Comparison of ENCODE assay signal across 23 cellular contexts in genomic region chr7:116477646-116478045, GRCh38. TPM values are rescaled to one million over a fixed set of nuclear protein-coding genes. Genes with fewer than 3 reads are reported as not detected.
"Had no signal": no experiment of that assay in that cellular context is flagged by ENCODE, and none has a peak within 500 bp of the region (broad histone marks: within the 10 kb centered on the region; RNA-seq: fewer than 3 reads in every experiment).

No MANE protein-coding gene starts in this region.

- H3K9me3 ChIP-seq: esophagus squamous epithelium, gastroesophageal sphincter, left ventricle myocardium inferior, lower lobe of right lung, ovary, right atrium auricular region, tibial artery, upper lobe of left lung, uterus had no signal

- FAIRE-seq: keratinocyte had no signal

- H3K4me1 ChIP-seq: esophagus squamous epithelium, left ventricle myocardium inferior, lower lobe of right lung, right atrium auricular region, upper lobe of left lung, uterus had no signal

- H3K4me1 Mint-ChIP-seq: immature natural killer cell, memory B cell, natural killer cell, neural crest cell had no signal

- H3K36me3 ChIP-seq: esophagus squamous epithelium, gastroesophageal sphincter, left ventricle myocardium inferior, lower lobe of right lung, ovary, right atrium auricular region, tibial artery, upper lobe of left lung, uterus had no signal

- H3K27ac ChIP-seq: esophagus squamous epithelium, gastroesophageal sphincter, left ventricle myocardium inferior, lower lobe of right lung, ovary, right atrium auricular region, tibial artery, upper lobe of left lung, uterus had no signal

- ATAC-seq: gastroesophageal sphincter; left cardiac atrium; lower lobe of right lung; natural killer cell; stimulated activated effector memory CD8-positive, alpha-beta T cell treated with anti-CD3 and anti-CD28 coated beads, Interleukin-12 subunit alpha, Interleukin-12 subunit beta, amount 100 ng/mL, for 72 hours; stimulated activated naive CD8-positive, alpha-beta T cell treated with anti-CD3 and anti-CD28 coated beads, Interleukin-15, Interleukin-2, amounts not matched to agents 100 U/mL and 50 U/mL, for 24 hours had no signal

- H3K36me3 Mint-ChIP-seq: immature natural killer cell; memory B cell; natural killer cell; stimulated activated effector memory CD8-positive, alpha-beta T cell treated with anti-CD3 and anti-CD28 coated beads, Interleukin-12 subunit alpha, Interleukin-12 subunit beta, amount 100 ng/mL, for 72 hours had no signal

- H3K4me3 ChIP-seq: esophagus squamous epithelium, gastroesophageal sphincter, left ventricle myocardium inferior, lower lobe of right lung, ovary, right atrium auricular region, tibial artery, upper lobe of left lung, uterus had no signal

- H3K27ac Mint-ChIP-seq: immature natural killer cell; memory B cell; mesothelial cell of epicardium; natural killer cell; stimulated activated effector memory CD8-positive, alpha-beta T cell treated with anti-CD3 and anti-CD28 coated beads, Interleukin-12 subunit alpha, Interleukin-12 subunit beta, amount 100 ng/mL, for 72 hours had no signal

- H3K4me3 Mint-ChIP-seq: immature natural killer cell; memory B cell; mesothelial cell of epicardium; natural killer cell; neural crest cell; stimulated activated effector memory CD8-positive, alpha-beta T cell treated with anti-CD3 and anti-CD28 coated beads, Interleukin-12 subunit alpha, Interleukin-12 subunit beta, amount 100 ng/mL, for 72 hours had no signal

- H3K27me3 ChIP-seq: esophagus squamous epithelium, gastroesophageal sphincter, ovary, right atrium auricular region, tibial artery, upper lobe of left lung, uterus had no signal

- DNase-seq: dermis blood vessel endothelial cell; esophagus squamous epithelium; foreskin fibroblast; glutamatergic neuron; immature natural killer cell; left cardiac atrium; left ventricle myocardium inferior; lower lobe of right lung; natural killer cell; ovary; stimulated activated CD4-positive, alpha-beta T cell treated with anti-CD3 and anti-CD28 coated beads, Interleukin-4, amount 100 ng/mL, for 1 hour; stimulated activated CD8-positive, alpha-beta memory T cell treated with anti-CD3 and anti-CD28 coated beads, Interleukin-4, amount 100 ng/mL, for 48 hours; stimulated activated naive CD8-positive, alpha-beta T cell treated with anti-CD3 and anti-CD28 coated beads, Interleukin-15, Interleukin-2, amounts not matched to agents 100 U/mL and 50 U/mL, for 24 hours; tibial artery; upper lobe of left lung; uterus had no signal

RNA-seq across cellular contexts. Expression of gene CAV2, which starts 21.9 kb away (rescaled TPM):
- polyA plus RNA-seq: immature natural killer cell had no signal

RNA-seq across cellular contexts. Expression of gene CAV1, which starts 47.2 kb away (rescaled TPM):
- total RNA-seq: natural killer cell had no signal
